ENCODE assay signal across 23 cellular contexts in the genomic region with DNA sequence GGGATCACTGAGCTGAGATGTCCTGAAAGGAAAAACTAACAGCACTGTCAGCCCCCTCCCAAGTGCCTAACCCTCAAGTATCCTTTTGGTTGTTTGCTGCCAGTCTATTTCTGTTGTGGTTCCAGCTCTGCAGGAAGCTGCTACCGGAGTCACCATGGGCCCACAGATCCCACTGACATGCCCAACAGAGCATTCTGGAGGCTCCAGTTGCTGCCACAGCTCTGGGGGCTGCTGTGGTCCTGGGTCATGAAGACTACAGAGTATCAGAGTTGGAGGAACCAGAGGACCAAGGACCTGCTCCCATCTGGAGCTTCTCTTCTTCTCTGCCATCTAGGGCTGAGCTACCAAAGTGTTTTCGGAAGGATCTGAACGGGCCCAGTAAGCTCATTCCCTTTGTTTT. TPM values are rescaled to one million over a fixed set of nuclear protein-coding genes. Genes with fewer than 3 reads are reported as not detected.
"Had no signal": no experiment of that assay in that cellular context is flagged by ENCODE, and none has a peak within 500 bp of the region (broad histone marks: within the 10 kb centered on the region; RNA-seq: fewer than 3 reads in every experiment).

No MANE protein-coding gene starts in this region.

- ATAC-seq: effector memory CD8-positive, alpha-beta T cell; esophagus mucosa; left ventricle myocardium superior; WTC11 had no signal

- H3K27me3 ChIP-seq: ovary, right atrium auricular region, transverse colon had no signal

- H3K4me3 ChIP-seq: breast epithelium, dorsolateral prefrontal cortex, ovary, prostate gland, right atrium auricular region, stomach, transverse colon had no signal

- H3K27ac ChIP-seq: breast epithelium, dorsolateral prefrontal cortex, prostate gland, right atrium auricular region, stomach, transverse colon had no signal

- H3K9me3 ChIP-seq: ovary, prostate gland had no signal

- H3K36me3 ChIP-seq: breast epithelium, ovary, prostate gland, right atrium auricular region, stomach, transverse colon had no signal

- H3K4me1 ChIP-seq: breast epithelium, prostate gland, right atrium auricular region, stomach, transverse colon had no signal

- DNase-seq: activated CD4-positive, alpha-beta T cell treated with anti-CD3 and anti-CD28 coated beads, Interleukin-2, amount 50 U/mL, for 48 hours; activated naive CD4-positive, alpha-beta T cell treated with Interleukin-2 at 50 U/mL for 16 hours; activated naive CD8-positive, alpha-beta T cell treated with anti-CD3 and anti-CD28 coated beads for 36 hours; dorsolateral prefrontal cortex; effector memory CD8-positive, alpha-beta T cell; hippocampal formation; left ventricle myocardium superior; mammary epithelial cell; midbrain; stimulated activated CD4-positive, alpha-beta T cell treated with anti-CD3 and anti-CD28 coated beads, Interleukin-1b, Interleukin-23, amount 100 ng/mL, for 48 hours; stomach; transverse colon had no signal

RNA-seq across cellular contexts. Expression of a gene that starts 0.9 kb away (rescaled TPM):
- total RNA-seq: activated naive CD8-positive, alpha-beta T cell treated with anti-CD3 and anti-CD28 coated beads for 36 hours; breast epithelium; dorsolateral prefrontal cortex; endothelial cell of umbilical vein; esophagus mucosa; frontal cortex; left ventricle myocardium superior; mammary epithelial cell; natural killer cell treated with Interleukin-12 subunit alpha and Interleukin-12 subunit beta and Interleukin-15 and Interleukin-18, amount 100 ng/mL, for 72 hours; ovary; prostate gland; right atrium auricular region; skeletal muscle tissue; stomach; temporal lobe; transverse colon; WTC11 had no signal
- polyA plus RNA-seq: endothelial cell of umbilical vein, mammary epithelial cell, ovary, stomach had no signal

RNA-seq across cellular contexts. Expression of a gene that starts 8.4 kb away (rescaled TPM):
- total RNA-seq: activated naive CD8-positive, alpha-beta T cell treated with anti-CD3 and anti-CD28 coated beads for 36 hours; breast epithelium; dorsolateral prefrontal cortex; endothelial cell of umbilical vein; esophagus mucosa; frontal cortex; left ventricle myocardium superior; mammary epithelial cell; natural killer cell treated with Interleukin-12 subunit alpha and Interleukin-12 subunit beta and Interleukin-15 and Interleukin-18, amount 100 ng/mL, for 72 hours; ovary; prostate gland; right atrium auricular region; skeletal muscle tissue; stomach; temporal lobe; transverse colon; WTC11 had no signal
- polyA plus RNA-seq: endothelial cell of umbilical vein, mammary epithelial cell, ovary, stomach had no signal

RNA-seq across cellular contexts. Expression of a gene that starts 22.0 kb away (rescaled TPM):
- total RNA-seq: activated naive CD8-positive, alpha-beta T cell treated with anti-CD3 and anti-CD28 coated beads for 36 hours; breast epithelium; dorsolateral prefrontal cortex; endothelial cell of umbilical vein; esophagus mucosa; frontal cortex; left ventricle myocardium superior; mammary epithelial cell; natural killer cell treated with Interleukin-12 subunit alpha and Interleukin-12 subunit beta and Interleukin-15 and Interleukin-18, amount 100 ng/mL, for 72 hours; ovary; prostate gland; right atrium auricular region; skeletal muscle tissue; stomach; temporal lobe; transverse colon; WTC11 had no signal
- polyA plus RNA-seq: endothelial cell of umbilical vein, mammary epithelial cell, ovary, stomach had no signal

RNA-seq across cellular contexts. Expression of a gene that starts 41.2 kb away (rescaled TPM):
- total RNA-seq: activated naive CD8-positive, alpha-beta T cell treated with anti-CD3 and anti-CD28 coated beads for 36 hours; breast epithelium; dorsolateral prefrontal cortex; endothelial cell of umbilical vein; esophagus mucosa; frontal cortex; left ventricle myocardium superior; mammary epithelial cell; natural killer cell treated with Interleukin-12 subunit alpha and Interleukin-12 subunit beta and Interleukin-15 and Interleukin-18, amount 100 ng/mL, for 72 hours; ovary; prostate gland; right atrium auricular region; skeletal muscle tissue; stomach; temporal lobe; transverse colon; WTC11 had no signal
- polyA plus RNA-seq: endothelial cell of umbilical vein, mammary epithelial cell, ovary, stomach had no signal

RNA-seq across cellular contexts. Expression of a gene that starts 41.7 kb away (rescaled TPM):
- total RNA-seq: activated naive CD8-positive, alpha-beta T cell treated with anti-CD3 and anti-CD28 coated beads for 36 hours; breast epithelium; dorsolateral prefrontal cortex; endothelial cell of umbilical vein; frontal cortex; left ventricle myocardium superior; mammary epithelial cell; natural killer cell treated with Interleukin-12 subunit alpha and Interleukin-12 subunit beta and Interleukin-15 and Interleukin-18, amount 100 ng/mL, for 72 hours; ovary; prostate gland; right atrium auricular region; skeletal muscle tissue; stomach; temporal lobe; transverse colon; WTC11 had no signal
- polyA plus RNA-seq: endothelial cell of umbilical vein, ovary had no signal
